Comparison of ENCODE assay signal across 22 cellular contexts in the genomic region with DNA sequence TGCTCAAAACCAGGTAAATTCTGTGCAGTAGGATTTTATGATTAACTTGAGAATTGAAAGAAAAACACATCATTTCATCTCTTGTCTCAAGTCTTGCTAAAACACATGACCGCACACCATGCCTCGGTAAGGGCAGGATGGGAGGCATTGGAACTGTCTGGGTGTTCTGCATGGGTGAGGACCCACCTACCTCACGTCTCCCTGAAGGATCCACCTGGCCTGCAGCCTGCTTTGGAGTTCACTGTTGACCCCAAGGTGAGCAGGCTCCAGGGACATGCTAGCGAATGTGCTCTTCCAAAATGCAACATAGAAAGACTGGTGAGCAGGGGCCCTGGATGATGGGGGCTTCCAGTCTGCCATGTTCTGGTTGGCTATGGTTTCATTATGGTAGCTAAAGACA.
DNase-seq lines count a peak whose midpoint lies in the region; ATAC-seq and TF ChIP-seq lines count a peak whose summit lies in the region.
"Had no signal": no experiment of that assay in that cellular context is flagged by ENCODE, and none has a peak within 500 bp of the region (broad histone marks: within the 10 kb centered on the region; RNA-seq: fewer than 3 reads in every experiment).

No MANE protein-coding gene starts in this region.

- no peak for ATAC-seq in T-helper 17 cell
- no peak for ATAC-seq in stimulated activated effector memory CD8-positive, alpha-beta T cell treated with anti-CD3 and anti-CD28 coated beads, Interleukin-12 subunit alpha, Interleukin-12 subunit beta, amount 100 ng/mL, for 72 hours
- no peak for ATAC-seq in HG03571 (IDR thresholded peaks at IDR 0.05; ENCODE audit: unreplicated experiment)
- ATAC-seq: sciatic nerve had no signal

- no peak for TF ChIP-seq POLR2A in esophagus squamous epithelium (IDR thresholded peaks at IDR 0.05)

- no peak overlapping the region for H3K27ac ChIP-seq in coronary artery
- H3K27ac ChIP-seq in esophagus squamous epithelium = no peak overlapping the region
- H3K27ac ChIP-seq: 22Rv1, thoracic aorta had no signal

- H3K4me3 ChIP-seq in coronary artery (no peak overlapping the region), esophagus squamous epithelium (no peak overlapping the region)
- H3K4me3 ChIP-seq: thoracic aorta had no signal

- peaks cover 59% of the 10 kb centered on the region for H3K36me3 Mint-ChIP-seq in T-helper 2 cell treated with Interferon-gamma antibody and Interleukin-4, amounts not matched to agents 5 μg/mL and 100 μg/mL, for 36 hours (ENCODE audit: low read depth)
- H3K36me3 Mint-ChIP-seq in T-helper 17 cell (ENCODE audit: low read depth) = peaks cover 9% of the 10 kb centered on the region
- peaks cover 77% of the 10 kb centered on the region for H3K36me3 Mint-ChIP-seq in stimulated activated effector memory CD8-positive, alpha-beta T cell treated with anti-CD3 and anti-CD28 coated beads, Interleukin-12 subunit alpha, Interleukin-12 subunit beta, amount 100 ng/mL, for 72 hours

- H3K27ac Mint-ChIP-seq in T-helper 2 cell treated with Interferon-gamma antibody and Interleukin-4, amounts not matched to agents 5 μg/mL and 100 μg/mL, for 36 hours = peak overlapping the region; percentile 49
- peak overlapping the region; percentile 96 for H3K27ac Mint-ChIP-seq in T-helper 17 cell
- peak overlapping the region; percentile 84 for H3K27ac Mint-ChIP-seq in stimulated activated effector memory CD8-positive, alpha-beta T cell treated with anti-CD3 and anti-CD28 coated beads, Interleukin-12 subunit alpha, Interleukin-12 subunit beta, amount 100 ng/mL, for 72 hours
- H3K27ac Mint-ChIP-seq: dendritic cell treated with granulocyte-macrophage colony-stimulating factor and Interleukin-4, amounts not matched to agents 40 ng/mL and 50 ng/mL, for 4 days; HFFc6 had no signal

- H3K9me3 ChIP-seq in T-helper 17 cell (ENCODE audit: control insufficient read depth, low read length, poor library complexity, severe bottlenecking) (no peaks in the 10 kb centered on the region), esophagus squamous epithelium (no peaks in the 10 kb centered on the region)
- H3K9me3 ChIP-seq: SK-N-SH, thoracic aorta had no signal

- TF ChIP-seq CTCF in coronary artery (IDR thresholded peaks at IDR 0.05) = no peak
- no peak for TF ChIP-seq CTCF in esophagus squamous epithelium (IDR thresholded peaks at IDR 0.05)

- H3K27me3 Mint-ChIP-seq in T-helper 2 cell treated with Interferon-gamma antibody and Interleukin-4, amounts not matched to agents 5 μg/mL and 100 μg/mL, for 36 hours (ENCODE audit: low read depth) = no peaks in the 10 kb centered on the region
- H3K27me3 Mint-ChIP-seq in T-helper 17 cell = no peaks in the 10 kb centered on the region
- H3K27me3 Mint-ChIP-seq: dendritic cell treated with granulocyte-macrophage colony-stimulating factor and Interleukin-4, amounts not matched to agents 40 ng/mL and 50 ng/mL, for 4 days had no signal

- intact Hi-C loops in esophagus squamous epithelium (cut with DNase I) = no loop called here

- peaks cover 65% of the 10 kb centered on the region for H3K4me1 Mint-ChIP-seq in T-helper 2 cell treated with Interferon-gamma antibody and Interleukin-4, amounts not matched to agents 5 μg/mL and 100 μg/mL, for 36 hours (ENCODE audit: low read depth)
- H3K4me1 Mint-ChIP-seq in T-helper 17 cell = peaks cover 69% of the 10 kb centered on the region
- peaks cover 79% of the 10 kb centered on the region for H3K4me1 Mint-ChIP-seq in stimulated activated effector memory CD8-positive, alpha-beta T cell treated with anti-CD3 and anti-CD28 coated beads, Interleukin-12 subunit alpha, Interleukin-12 subunit beta, amount 100 ng/mL, for 72 hours

- no peaks in the 10 kb centered on the region for H3K9me3 Mint-ChIP-seq in T-helper 2 cell treated with Interferon-gamma antibody and Interleukin-4, amounts not matched to agents 5 μg/mL and 100 μg/mL, for 36 hours
- no peaks in the 10 kb centered on the region for H3K9me3 Mint-ChIP-seq in stimulated activated effector memory CD8-positive, alpha-beta T cell treated with anti-CD3 and anti-CD28 coated beads, Interleukin-12 subunit alpha, Interleukin-12 subunit beta, amount 100 ng/mL, for 72 hours
- H3K9me3 Mint-ChIP-seq: neural crest cell had no signal

- H3K4me1 ChIP-seq in esophagus squamous epithelium = peaks cover 0 to 47% (median 5%) of the 10 kb centered on the region in 3 donors

- no peak overlapping the region for H3K4me3 Mint-ChIP-seq in T-helper 2 cell treated with Interferon-gamma antibody and Interleukin-4, amounts not matched to agents 5 μg/mL and 100 μg/mL, for 36 hours
- no peak overlapping the region for H3K4me3 Mint-ChIP-seq in T-helper 17 cell
- no peak overlapping the region for H3K4me3 Mint-ChIP-seq in stimulated activated effector memory CD8-positive, alpha-beta T cell treated with anti-CD3 and anti-CD28 coated beads, Interleukin-12 subunit alpha, Interleukin-12 subunit beta, amount 100 ng/mL, for 72 hours
- H3K4me3 Mint-ChIP-seq: dendritic cell treated with granulocyte-macrophage colony-stimulating factor and Interleukin-4, amounts not matched to agents 40 ng/mL and 50 ng/mL, for 4 days; HFFc6; neural crest cell had no signal

- DNase-seq in T-helper 2 cell treated with Interferon-gamma antibody and Interleukin-4, amounts not matched to agents 5 μg/mL and 100 μg/mL, for 36 hours (ENCODE audit: low spot score) = no peak
- DNase-seq in T-helper 2 cell = no peak
- no peak for DNase-seq in T-helper 17 cell
- peak; percentile 45 for DNase-seq in coronary artery (ENCODE audit: low spot score)
- DNase-seq in stimulated activated effector memory CD8-positive, alpha-beta T cell treated with anti-CD3 and anti-CD28 coated beads, Interleukin-12 subunit alpha, Interleukin-12 subunit beta, amount 100 ng/mL, for 72 hours (ENCODE audit: low spot score in 2 of 2) = no peak
- no peak for DNase-seq in HuH-7.5 (ENCODE audit: low spot score)
- no peak for DNase-seq in esophagus squamous epithelium (lab: John Stamatoyannopoulos, UW)
- DNase-seq: activated effector memory CD4-positive, alpha-beta T cell treated with anti-CD3 and anti-CD28 coated beads, Interleukin-2, amount 50 U/mL, for 16 hours; Calu3; HFFc6; Kasumi-1; NCI-H187; NCI-H2227 treated with DMSO at 0.1 percent for 48 hours; SK-N-SH; stimulated activated CD4-positive, alpha-beta T cell treated with anti-CD3 and anti-CD28 coated beads, Interleukin-15, amount 100 ng/mL, for 24 hours; T1000 had no signal

- H3K27me3 ChIP-seq in esophagus squamous epithelium = no peaks in the 10 kb centered on the region

- H3K36me3 ChIP-seq in esophagus squamous epithelium = peaks cover 0 to 17% (median 2%) of the 10 kb centered on the region in 3 donors
- H3K36me3 ChIP-seq: thoracic aorta had no signal

- WGBS in esophagus squamous epithelium, 2 donors = 100% methylated on average over 2 to 4 of the region's 4 CpGs
